In genomic region chr19:12782174-12782423, GRCh38 we compare ENCODE assay signal across 8 cellular contexts. TPM values are rescaled to one million over a fixed set of nuclear protein-coding genes. Genes with fewer than 3 reads are reported as not detected.
DNase-seq lines count a peak whose midpoint lies in the region; ATAC-seq, FAIRE-seq and TF ChIP-seq lines count a peak whose summit lies in the region.

No MANE protein-coding gene starts in this region.

- in situ Hi-C loops in HepG2 (cut with HindIII; ENCODE audit: extremely low pct_ligation_motif_present, low pct_unique_long_range_greater_than_20kb): no loop called here

- ATAC-seq in HepG2 (no peak), upper lobe of left lung (ENCODE audit: low FRiP score in 2 of 2) (no peak), GM21367 (IDR thresholded peaks at IDR 0.05; ENCODE audit: unreplicated experiment) (no peak)

- POLR2A ChIA-PET in HepG2 (lab: Yijun Ruan, JAX): interaction anchor here (1.0 to 3.9 kb wide), 3 partner anchors 10 to 18 kb away, joined by 3 to 38 read pairs (median 3); partner anchors contain the start of gene JUNB

- TF ChIP-seq CTCF in HepG2 (CRISPR knock-in tag; IDR thresholded peaks at IDR 0.05): no peak
- no peak for TF ChIP-seq CTCF in upper lobe of left lung (IDR thresholded peaks at IDR 0.05)

- FAIRE-seq in HepG2 (lab: Jason Lieb, UNC): no peak

- H3K4me3 ChIP-seq in HepG2 (replicated peaks in 1 of 3; ENCODE audit: insufficient read depth in 1 of 3, low read depth in 2 of 3, low read length in 3 of 3) (peak overlapping the region; percentile 25 to 73 (median 65); a peak in 5 of 6 replicates), upper lobe of left lung (peak overlapping the region in 3 of 4 donors; percentile 44 to 52 (median 46))

- no peak overlapping the region for H2AFZ ChIP-seq in HepG2 (ENCODE audit: low read length)

- no peak for TF ChIP-seq EP300 in HepG2 (IDR thresholded peaks at IDR 0.05; ENCODE audit: low read depth in 2 of 2, low read length in 2 of 2)
- no peak for TF ChIP-seq EP300 in HepG2 (CRISPR knock-in tag; IDR thresholded peaks at IDR 0.05; ENCODE audit: borderline replicate concordance)
- TF ChIP-seq EP300 in upper lobe of left lung (IDR thresholded peaks at IDR 0.05): no peak

- peaks cover 48% of the 10 kb centered on the region for H3K4me1 Mint-ChIP-seq in activated naive CD4-positive, alpha-beta T cell treated with anti-CD3 and anti-CD28 coated beads, Interleukin-2, amount 10 ng/mL, durations not matched to agents 7 days and 5 days

- no peaks in the 10 kb centered on the region for H3K79me2 ChIP-seq in HepG2 (ENCODE audit: insufficient read depth, low read length)

- peak overlapping the region; percentile 98 for H3K27ac ChIP-seq in angular gyrus (ENCODE audit: low read depth, low read length)
- H3K27ac ChIP-seq in HepG2 (ENCODE audit: extremely low read length, insufficient read depth, low read length): no peak overlapping the region
- peak overlapping the region; percentile 96 to 100 (median 98) for H3K27ac ChIP-seq in upper lobe of left lung

- peaks cover 81% of the 10 kb centered on the region for H3K4me1 ChIP-seq in HepG2 (ENCODE audit: insufficient read depth, low read length)
- peaks cover 74 to 84% (median 76%) of the 10 kb centered on the region in 4 donors for H3K4me1 ChIP-seq in upper lobe of left lung

- TF ChIP-seq POLR2A in HepG2 (IDR thresholded peaks at IDR 0.05; ENCODE audit: insufficient read depth in 1 of 2, low read depth in 2 of 2, low read length in 2 of 2) (no peak), upper lobe of left lung (IDR thresholded peaks at IDR 0.05) (no peak)

- no peaks in the 10 kb centered on the region for H3K27me3 Mint-ChIP-seq in activated naive CD4-positive, alpha-beta T cell treated with anti-CD3 and anti-CD28 coated beads, Interleukin-2, amount 10 ng/mL, durations not matched to agents 7 days and 5 days

- no peaks in the 10 kb centered on the region for H3K36me3 Mint-ChIP-seq in activated naive CD4-positive, alpha-beta T cell treated with anti-CD3 and anti-CD28 coated beads, Interleukin-2, amount 10 ng/mL, durations not matched to agents 7 days and 5 days

- no TSS peak for BruUV-seq in HepG2 (replicated peaks; lab: Mats Ljungman, UMichigan)

- H3K9me3 Mint-ChIP-seq in activated naive CD4-positive, alpha-beta T cell treated with anti-CD3 and anti-CD28 coated beads, Interleukin-2, amount 10 ng/mL, durations not matched to agents 7 days and 5 days: no peaks in the 10 kb centered on the region

- peak overlapping the region; percentile 97 for H3K27ac Mint-ChIP-seq in activated naive CD4-positive, alpha-beta T cell treated with anti-CD3 and anti-CD28 coated beads, Interleukin-2, amount 10 ng/mL, durations not matched to agents 7 days and 5 days

- CTCF ChIA-PET in activated naive CD4-positive, alpha-beta T cell treated with anti-CD3 and anti-CD28 coated beads, Interleukin-2, amount 10 ng/mL, durations not matched to agents 7 days and 5 days (lab: Charles Lee): interaction anchor here (1.5 to 30.6 kb wide), 2 partner anchors 9 to 15 kb away, joined by 4 to 706 read pairs; partner anchors contain the start of genes JUNB, PRDX2 and THSD8
- CTCF ChIA-PET in HepG2 (lab: Yijun Ruan, JAX; ENCODE audit: low intra/inter-chr PET ratio, low total read pairs): no interaction called here

- H3K9ac ChIP-seq in HepG2 (ENCODE audit: insufficient read depth, low read depth, low read length): no peak overlapping the region

- peak overlapping the region; percentile 92 for H3K4me2 ChIP-seq in HepG2 (ENCODE audit: low read depth, low read length)

- no peak for TF ChIP-seq RAD21 in HepG2 (CRISPR knock-in tag; IDR thresholded peaks at IDR 0.05)

- WGBS in HepG2 (ENCODE audit: low lambda C conversion rate): no CpG with 5 or more reads among the region's 12 CpGs
- 3% methylated on average over 5 to 9 of the region's 12 CpGs for WGBS in upper lobe of left lung, 2 donors

- H3K36me3 ChIP-seq in HepG2 (replicated peaks in 1 of 2; ENCODE audit: control insufficient read depth in 1 of 2, insufficient read depth in 2 of 2, low read length in 2 of 2): no peaks in the 10 kb centered on the region
- no peaks in the 10 kb centered on the region for H3K36me3 ChIP-seq in upper lobe of left lung

- DNase-seq in activated naive CD4-positive, alpha-beta T cell treated with anti-CD3 and anti-CD28 coated beads, Interleukin-2, amount 10 ng/mL, durations not matched to agents 7 days and 5 days: no peak
- no peak for DNase-seq in activated naive CD4-positive, alpha-beta T cell treated with anti-CD3 and anti-CD28 coated beads, Interleukin-2, amount 50 U/mL, for 16 hours
- DNase-seq in HepG2 (ENCODE audit: low spot score) (no peak), upper lobe of left lung (peak in 1 of 2 donors; percentile 76), NCI-H526 treated with DMSO at 0.1 percent for 48 hours (lab: John Stamatoyannopoulos, UW) (no peak), GM19240 (ENCODE audit: insufficient read length, low spot score) (no peak)

- H3K27me3 ChIP-seq in HepG2 (ENCODE audit: control insufficient read depth in 1 of 2, insufficient read depth in 2 of 2, low read length in 2 of 2) (no peaks in the 10 kb centered on the region; a peak in 3 of 5 replicates), upper lobe of left lung (no peaks in the 10 kb centered on the region)

- intact Hi-C loops in HepG2 (cut with micrococcal nuclease; ENCODE audit: unreplicated experiment): no loop called here

- H3K4me3 Mint-ChIP-seq in activated naive CD4-positive, alpha-beta T cell treated with anti-CD3 and anti-CD28 coated beads, Interleukin-2, amount 10 ng/mL, durations not matched to agents 7 days and 5 days: peak overlapping the region; percentile 83

- no peaks in the 10 kb centered on the region for H3K9me3 ChIP-seq in HepG2 (ENCODE audit: low read length)
- no peaks in the 10 kb centered on the region for H3K9me3 ChIP-seq in upper lobe of left lung

- no peaks in the 10 kb centered on the region for H4K20me1 ChIP-seq in HepG2 (ENCODE audit: insufficient read depth, low read length)

RNA-seq across cellular contexts. Expression of gene HOOK2, which starts 6.7 kb away (rescaled TPM):
- total RNA-seq in HepG2 (2016; rRNA removed; fragmentation: Illumina TruSeq; extraction: Trizol) (7.3 and 12.9 TPM in 2 replicates), upper lobe of left lung (100 to 1,000 TPM in 2 of 6 donors, 10 to 100 TPM in 4; 48.9 to 367 (median 79.6) TPM)
- total RNA-seq in HepG2 (2016; cell fraction: cytosol; rRNA removed; fragmentation: Illumina TruSeq; extraction: Trizol; ENCODE audit: low read depth): 3.3 and 3.6 TPM in 2 replicates
- 6.4 and 13.9 TPM in 2 replicates for total RNA-seq in HepG2 (2016; cell fraction: insoluble cytoplasmic fraction; rRNA removed; fragmentation: Illumina TruSeq; extraction: Trizol)
- total RNA-seq in HepG2 (2016; cell fraction: membrane; rRNA removed; fragmentation: Illumina TruSeq; extraction: Trizol): 2.8 and 3.5 TPM in 2 replicates
- total RNA-seq in HepG2 (2016; cell fraction: nucleus; rRNA removed; fragmentation: Illumina TruSeq; extraction: Trizol): 11.6 and 14.2 TPM in 2 replicates
- polyA plus RNA-seq in HepG2 (2011; rRNA removed): 9.2 and 11.1 TPM in 2 replicates
- polyA plus RNA-seq in HepG2 (2011; cell fraction: cytosol; rRNA removed): 4.3 and 4.7 TPM in 2 replicates
- 77.7 and 77.9 TPM in 2 replicates for polyA plus RNA-seq in HepG2 (2011; cell fraction: nucleus; rRNA removed)
- 15.8 and 16.0 TPM in 2 replicates for polyA plus RNA-seq in HepG2 (2012)
- polyA plus RNA-seq in HepG2 (2016; cell fraction: cytosol; fragmentation: Illumina TruSeq; extraction: Trizol; ENCODE audit: low read depth): 0.83 and 0.93 TPM in 2 replicates
- polyA plus RNA-seq in HepG2 (2016; cell fraction: insoluble cytoplasmic fraction; fragmentation: Illumina TruSeq; extraction: Trizol; ENCODE audit: low read depth): 5.4 and 6.8 TPM in 2 replicates
- 1.6 and 1.7 TPM in 2 replicates for polyA plus RNA-seq in HepG2 (2016; cell fraction: membrane; fragmentation: Illumina TruSeq; extraction: Trizol; ENCODE audit: low read depth)
- 55.0 and 69.3 TPM in 2 replicates for polyA plus RNA-seq in HepG2 (2016; cell fraction: nucleus; fragmentation: Illumina TruSeq; extraction: Trizol; ENCODE audit: insufficient read depth, low read depth)
- polyA minus RNA-seq in HepG2 (2011; rRNA and poly(A)+ RNA removed; ENCODE audit: low replicate concordance): 6.5 and 15.0 TPM in 2 replicates
- polyA minus RNA-seq in HepG2 (2011; cell fraction: cytosol; rRNA and poly(A)+ RNA removed): 3.4 and 5.3 TPM in 2 replicates
- polyA minus RNA-seq in HepG2 (2011; cell fraction: nucleus; rRNA and poly(A)+ RNA removed): 13.1 and 15.0 TPM in 2 replicates

RNA-seq across cellular contexts. Expression of gene JUNB, which starts 9.2 kb away (rescaled TPM):
- total RNA-seq in HepG2 (2016; rRNA removed; fragmentation: Illumina TruSeq; extraction: Trizol) (4.9 and 7.7 TPM in 2 replicates), upper lobe of left lung (100 to 1,000 TPM; 127 to 422 (median 354) TPM)
- total RNA-seq in HepG2 (2016; cell fraction: cytosol; rRNA removed; fragmentation: Illumina TruSeq; extraction: Trizol; ENCODE audit: low read depth): 3.3 and 3.8 TPM in 2 replicates
- 3.8 and 7.5 TPM in 2 replicates for total RNA-seq in HepG2 (2016; cell fraction: insoluble cytoplasmic fraction; rRNA removed; fragmentation: Illumina TruSeq; extraction: Trizol)
- total RNA-seq in HepG2 (2016; cell fraction: membrane; rRNA removed; fragmentation: Illumina TruSeq; extraction: Trizol): 6.6 TPM in 2 replicates
- 7.2 and 8.6 TPM in 2 replicates for total RNA-seq in HepG2 (2016; cell fraction: nucleus; rRNA removed; fragmentation: Illumina TruSeq; extraction: Trizol)
- 8.2 and 15.9 TPM in 2 replicates for polyA plus RNA-seq in HepG2 (2011; rRNA removed)
- 10.9 and 15.9 TPM in 2 replicates for polyA plus RNA-seq in HepG2 (2011; cell fraction: cytosol; rRNA removed)
- 19.5 and 30.3 TPM in 2 replicates for polyA plus RNA-seq in HepG2 (2011; cell fraction: nucleus; rRNA removed)
- polyA plus RNA-seq in HepG2 (2012): 2.5 and 5.8 TPM in 2 replicates
- polyA plus RNA-seq in HepG2 (2016; cell fraction: cytosol; fragmentation: Illumina TruSeq; extraction: Trizol; ENCODE audit: low read depth): 2.6 and 2.8 TPM in 2 replicates
- polyA plus RNA-seq in HepG2 (2016; cell fraction: insoluble cytoplasmic fraction; fragmentation: Illumina TruSeq; extraction: Trizol; ENCODE audit: low read depth): 5.6 and 7.1 TPM in 2 replicates
- polyA plus RNA-seq in HepG2 (2016; cell fraction: membrane; fragmentation: Illumina TruSeq; extraction: Trizol; ENCODE audit: low read depth): 3.6 and 3.7 TPM in 2 replicates
- polyA plus RNA-seq in HepG2 (2016; cell fraction: nucleus; fragmentation: Illumina TruSeq; extraction: Trizol; ENCODE audit: insufficient read depth, low read depth): 15.5 and 16.4 TPM in 2 replicates
- 17.5 and 34.8 TPM in 2 replicates for polyA minus RNA-seq in HepG2 (2011; rRNA and poly(A)+ RNA removed; ENCODE audit: low replicate concordance)
- polyA minus RNA-seq in HepG2 (2011; cell fraction: cytosol; rRNA and poly(A)+ RNA removed): 14.3 and 14.8 TPM in 2 replicates
- 7.0 and 8.7 TPM in 2 replicates for polyA minus RNA-seq in HepG2 (2011; cell fraction: nucleus; rRNA and poly(A)+ RNA removed)

RNA-seq across cellular contexts. Expression of gene PRDX2, which starts 19.5 kb away (rescaled TPM):
- total RNA-seq in HepG2 (2016; rRNA removed; fragmentation: Illumina TruSeq; extraction: Trizol) (381 and 425 TPM in 2 replicates), upper lobe of left lung (100 to 1,000 TPM in 4 of 6 donors, 10 to 100 TPM in 2; 57.6 to 173 (median 123) TPM)
- total RNA-seq in HepG2 (2016; cell fraction: cytosol; rRNA removed; fragmentation: Illumina TruSeq; extraction: Trizol; ENCODE audit: low read depth): 76.3 and 78.7 TPM in 2 replicates
- total RNA-seq in HepG2 (2016; cell fraction: insoluble cytoplasmic fraction; rRNA removed; fragmentation: Illumina TruSeq; extraction: Trizol): 372 and 392 TPM in 2 replicates
- 80.0 and 92.1 TPM in 2 replicates for total RNA-seq in HepG2 (2016; cell fraction: membrane; rRNA removed; fragmentation: Illumina TruSeq; extraction: Trizol)
- 155 and 156 TPM in 2 replicates for total RNA-seq in HepG2 (2016; cell fraction: nucleus; rRNA removed; fragmentation: Illumina TruSeq; extraction: Trizol)
- 218 and 238 TPM in 2 replicates for polyA plus RNA-seq in HepG2 (2011; rRNA removed)
- polyA plus RNA-seq in HepG2 (2011; cell fraction: cytosol; rRNA removed): 353 and 456 TPM in 2 replicates
- polyA plus RNA-seq in HepG2 (2011; cell fraction: nucleus; rRNA removed): 218 and 223 TPM in 2 replicates
- polyA plus RNA-seq in HepG2 (2012): 295 and 301 TPM in 2 replicates
- 101 and 108 TPM in 2 replicates for polyA plus RNA-seq in HepG2 (2016; cell fraction: cytosol; fragmentation: Illumina TruSeq; extraction: Trizol; ENCODE audit: low read depth)
- polyA plus RNA-seq in HepG2 (2016; cell fraction: insoluble cytoplasmic fraction; fragmentation: Illumina TruSeq; extraction: Trizol; ENCODE audit: low read depth): 447 and 526 TPM in 2 replicates
- polyA plus RNA-seq in HepG2 (2016; cell fraction: membrane; fragmentation: Illumina TruSeq; extraction: Trizol; ENCODE audit: low read depth): 92.7 and 94.2 TPM in 2 replicates
- 277 and 282 TPM in 2 replicates for polyA plus RNA-seq in HepG2 (2016; cell fraction: nucleus; fragmentation: Illumina TruSeq; extraction: Trizol; ENCODE audit: insufficient read depth, low read depth)
- 319 and 512 TPM in 2 replicates for polyA minus RNA-seq in HepG2 (2011; rRNA and poly(A)+ RNA removed; ENCODE audit: low replicate concordance)
- polyA minus RNA-seq in HepG2 (2011; cell fraction: cytosol; rRNA and poly(A)+ RNA removed): 147 and 189 TPM in 2 replicates
- 44.4 and 48.2 TPM in 2 replicates for polyA minus RNA-seq in HepG2 (2011; cell fraction: nucleus; rRNA and poly(A)+ RNA removed)

RNA-seq across cellular contexts. Expression of gene THSD8, which starts 19.8 kb away (rescaled TPM):
- total RNA-seq in HepG2 (2016; rRNA removed; fragmentation: Illumina TruSeq; extraction: Trizol) (14.9 and 23.5 TPM in 2 replicates), upper lobe of left lung (1 to 10 TPM in 2 of 6 donors, not detected in 4; 4.6 to 6.0 TPM)
- total RNA-seq in HepG2 (2016; cell fraction: cytosol; rRNA removed; fragmentation: Illumina TruSeq; extraction: Trizol; ENCODE audit: low read depth): not detected in 2 replicates
- 11.9 and 20.6 TPM in 2 replicates for total RNA-seq in HepG2 (2016; cell fraction: insoluble cytoplasmic fraction; rRNA removed; fragmentation: Illumina TruSeq; extraction: Trizol)
- 2.6 and 4.1 TPM in 2 replicates for total RNA-seq in HepG2 (2016; cell fraction: membrane; rRNA removed; fragmentation: Illumina TruSeq; extraction: Trizol)
- total RNA-seq in HepG2 (2016; cell fraction: nucleus; rRNA removed; fragmentation: Illumina TruSeq; extraction: Trizol): 1.9 and 3.1 TPM in 2 replicates
- polyA plus RNA-seq in HepG2 (2011; rRNA removed): 4.8 and 5.2 TPM in 2 replicates
- polyA plus RNA-seq in HepG2 (2011; cell fraction: cytosol; rRNA removed): 1.3 TPM in 1 of 2 replicates, not detected in the other
- polyA plus RNA-seq in HepG2 (2011; cell fraction: nucleus; rRNA removed): not detected in 2 replicates
- polyA plus RNA-seq in HepG2 (2012): 2.7 and 6.2 TPM in 2 replicates
- polyA plus RNA-seq in HepG2 (2016; cell fraction: cytosol; fragmentation: Illumina TruSeq; extraction: Trizol; ENCODE audit: low read depth): 2.4 and 2.9 TPM in 2 replicates
- polyA plus RNA-seq in HepG2 (2016; cell fraction: insoluble cytoplasmic fraction; fragmentation: Illumina TruSeq; extraction: Trizol; ENCODE audit: low read depth): 29.9 and 31.8 TPM in 2 replicates
- 4.8 and 5.8 TPM in 2 replicates for polyA plus RNA-seq in HepG2 (2016; cell fraction: membrane; fragmentation: Illumina TruSeq; extraction: Trizol; ENCODE audit: low read depth)
- 4.4 and 8.0 TPM in 2 replicates for polyA plus RNA-seq in HepG2 (2016; cell fraction: nucleus; fragmentation: Illumina TruSeq; extraction: Trizol; ENCODE audit: insufficient read depth, low read depth)
- 1.1 and 55.0 TPM in 2 replicates for polyA minus RNA-seq in HepG2 (2011; rRNA and poly(A)+ RNA removed; ENCODE audit: low replicate concordance)
- not detected in 2 replicates for polyA minus RNA-seq in HepG2 (2011; cell fraction: cytosol; rRNA and poly(A)+ RNA removed)
- not detected in 2 replicates for polyA minus RNA-seq in HepG2 (2011; cell fraction: nucleus; rRNA and poly(A)+ RNA removed)

RNA-seq across cellular contexts. Expression of gene RNASEH2A, which starts 24.3 kb away (rescaled TPM):
- total RNA-seq in HepG2 (2016; rRNA removed; fragmentation: Illumina TruSeq; extraction: Trizol): 35.8 and 44.0 TPM in 2 replicates
- total RNA-seq in HepG2 (2016; cell fraction: cytosol; rRNA removed; fragmentation: Illumina TruSeq; extraction: Trizol; ENCODE audit: low read depth): 9.6 and 10.1 TPM in 2 replicates
- 42.1 and 45.3 TPM in 2 replicates for total RNA-seq in HepG2 (2016; cell fraction: insoluble cytoplasmic fraction; rRNA removed; fragmentation: Illumina TruSeq; extraction: Trizol)
- 6.9 and 12.1 TPM in 2 replicates for total RNA-seq in HepG2 (2016; cell fraction: membrane; rRNA removed; fragmentation: Illumina TruSeq; extraction: Trizol)
- total RNA-seq in HepG2 (2016; cell fraction: nucleus; rRNA removed; fragmentation: Illumina TruSeq; extraction: Trizol): 16.9 and 20.6 TPM in 2 replicates
- polyA plus RNA-seq in HepG2 (2011; rRNA removed): 18.4 and 25.1 TPM in 2 replicates
- 29.0 and 49.3 TPM in 2 replicates for polyA plus RNA-seq in HepG2 (2011; cell fraction: cytosol; rRNA removed)
- 16.5 and 17.7 TPM in 2 replicates for polyA plus RNA-seq in HepG2 (2011; cell fraction: nucleus; rRNA removed)
- polyA plus RNA-seq in HepG2 (2012): 14.7 and 18.3 TPM in 2 replicates
- 11.8 and 12.6 TPM in 2 replicates for polyA plus RNA-seq in HepG2 (2016; cell fraction: cytosol; fragmentation: Illumina TruSeq; extraction: Trizol; ENCODE audit: low read depth)
- polyA plus RNA-seq in HepG2 (2016; cell fraction: insoluble cytoplasmic fraction; fragmentation: Illumina TruSeq; extraction: Trizol; ENCODE audit: low read depth): 51.0 and 52.7 TPM in 2 replicates
- polyA plus RNA-seq in HepG2 (2016; cell fraction: membrane; fragmentation: Illumina TruSeq; extraction: Trizol; ENCODE audit: low read depth): 9.0 and 9.3 TPM in 2 replicates
- 31.7 and 33.2 TPM in 2 replicates for polyA plus RNA-seq in HepG2 (2016; cell fraction: nucleus; fragmentation: Illumina TruSeq; extraction: Trizol; ENCODE audit: insufficient read depth, low read depth)
- polyA minus RNA-seq in HepG2 (2011; rRNA and poly(A)+ RNA removed; ENCODE audit: low replicate concordance): 44.4 and 185 TPM in 2 replicates
- 18.6 and 30.1 TPM in 2 replicates for polyA minus RNA-seq in HepG2 (2011; cell fraction: cytosol; rRNA and poly(A)+ RNA removed)
- polyA minus RNA-seq in HepG2 (2011; cell fraction: nucleus; rRNA and poly(A)+ RNA removed): 8.7 and 11.3 TPM in 2 replicates
- 1 to 10 TPM; 4.2 to 7.6 (median 5.6) TPM for total RNA-seq in upper lobe of left lung

Comparison
In these comparisons a context has a peak if more than half of its experiments do, and no peak if none do; other contexts are left out.
1. RNA of gene JUNB, which starts 9.2 kb away (total RNA-seq): 127 to 422 TPM in upper lobe of left lung; 3.3 to 8.6 TPM in HepG2; every median in the first group is over 10 times any median in the second.